Comparison of ENCODE assay signal across 1 cellular context in the genomic region with DNA sequence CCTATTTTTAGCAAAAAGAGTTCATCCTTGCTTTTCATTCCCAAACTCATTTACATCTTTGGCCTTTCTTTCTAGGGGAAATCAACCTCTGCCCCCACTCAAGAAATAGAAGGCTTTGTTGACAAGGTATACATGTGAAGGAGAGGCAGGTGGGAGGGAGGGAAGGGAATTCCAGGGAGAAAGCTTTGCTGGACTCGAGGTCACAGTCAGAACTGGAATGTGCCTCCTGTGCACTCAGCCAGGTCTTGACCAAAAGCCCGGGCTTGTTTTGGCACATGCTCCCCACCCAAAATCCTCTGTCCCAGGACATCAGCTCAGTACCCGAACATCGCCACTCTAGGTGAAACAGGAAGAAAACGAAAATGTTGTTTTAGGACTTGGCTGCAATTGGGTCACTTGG.
TF ChIP-seq lines count a peak whose summit lies in the region.

No MANE protein-coding gene starts in this region.

TF ChIP-seq in HepG2, 621 proteins besides CTCF, POLR2A, EP300 and RAD21 (continued from another document):
- TF ChIP-seq, protein P1, sequence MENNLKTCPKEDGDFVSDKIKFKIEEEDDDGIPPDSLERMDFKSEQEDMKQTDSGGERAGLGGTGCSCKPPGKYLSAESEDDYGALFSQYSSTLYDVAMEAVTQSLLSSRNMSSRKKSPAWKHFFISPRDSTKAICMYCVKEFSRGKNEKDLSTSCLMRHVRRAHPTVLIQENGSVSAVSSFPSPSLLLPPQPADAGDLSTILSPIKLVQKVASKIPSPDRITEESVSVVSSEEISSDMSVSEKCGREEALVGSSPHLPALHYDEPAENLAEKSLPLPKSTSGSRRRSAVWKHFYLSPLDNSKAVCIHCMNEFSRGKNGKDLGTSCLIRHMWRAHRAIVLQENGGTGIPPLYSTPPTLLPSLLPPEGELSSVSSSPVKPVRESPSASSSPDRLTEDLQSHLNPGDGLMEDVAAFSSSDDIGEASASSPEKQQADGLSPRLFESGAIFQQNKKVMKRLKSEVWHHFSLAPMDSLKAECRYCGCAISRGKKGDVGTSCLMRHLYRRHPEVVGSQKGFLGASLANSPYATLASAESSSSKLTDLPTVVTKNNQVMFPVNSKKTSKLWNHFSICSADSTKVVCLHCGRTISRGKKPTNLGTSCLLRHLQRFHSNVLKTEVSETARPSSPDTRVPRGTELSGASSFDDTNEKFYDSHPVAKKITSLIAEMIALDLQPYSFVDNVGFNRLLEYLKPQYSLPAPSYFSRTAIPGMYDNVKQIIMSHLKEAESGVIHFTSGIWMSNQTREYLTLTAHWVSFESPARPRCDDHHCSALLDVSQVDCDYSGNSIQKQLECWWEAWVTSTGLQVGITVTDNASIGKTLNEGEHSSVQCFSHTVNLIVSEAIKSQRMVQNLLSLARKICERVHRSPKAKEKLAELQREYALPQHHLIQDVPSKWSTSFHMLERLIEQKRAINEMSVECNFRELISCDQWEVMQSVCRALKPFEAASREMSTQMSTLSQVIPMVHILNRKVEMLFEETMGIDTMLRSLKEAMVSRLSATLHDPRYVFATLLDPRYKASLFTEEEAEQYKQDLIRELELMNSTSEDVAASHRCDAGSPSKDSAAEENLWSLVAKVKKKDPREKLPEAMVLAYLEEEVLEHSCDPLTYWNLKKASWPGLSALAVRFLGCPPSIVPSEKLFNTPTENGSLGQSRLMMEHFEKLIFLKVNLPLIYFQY (CRISPR knock-in tag; IDR thresholded peaks at IDR 0.05; ENCODE audit: borderline replicate concordance), result no peak
- TF ChIP-seq XRCC5 (optimal IDR thresholded peaks at IDR 0.05; ENCODE audit: low read length) (no peak), ZNF136 (CRISPR knock-in tag; IDR thresholded peaks at IDR 0.05; ENCODE audit: low read depth) (no peak), MXI1 (IDR thresholded peaks at IDR 0.05; ENCODE audit: borderline replicate concordance, low read depth, low read length) (no peak)
